ENCODE assay signal across 15 cellular contexts in the genomic region with DNA sequence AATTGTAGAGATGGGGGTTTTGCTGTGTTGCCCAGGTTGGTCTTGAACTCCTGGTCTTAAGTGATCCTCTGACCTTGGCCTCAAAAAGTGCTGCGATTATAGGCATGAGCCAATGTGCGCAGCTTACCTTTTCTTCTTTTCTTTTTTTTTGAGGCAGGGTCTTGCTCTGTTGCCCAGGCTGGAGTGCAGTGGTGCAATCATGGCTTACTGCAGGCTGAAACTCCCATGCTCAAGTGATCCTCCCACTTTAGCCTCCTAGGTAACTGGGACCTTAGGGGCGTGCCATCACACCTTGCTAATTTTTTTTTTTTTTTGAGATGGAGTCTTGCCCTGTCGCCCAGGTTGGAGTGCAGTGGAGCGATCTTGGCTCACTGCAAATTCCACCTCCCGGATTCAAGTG. TPM values are rescaled to one million over a fixed set of nuclear protein-coding genes. Genes with fewer than 3 reads are reported as not detected.
A peak's percentile ranks its signal among the peaks of the same experiment; 100 is the strongest.
DNase-seq lines count a peak whose midpoint lies in the region; ATAC-seq and TF ChIP-seq lines count a peak whose summit lies in the region.
"Had no signal": no experiment of that assay in that cellular context is flagged by ENCODE, and none has a peak within 500 bp of the region (broad histone marks: within the 10 kb centered on the region; RNA-seq: fewer than 3 reads in every experiment).

No MANE protein-coding gene starts in this region.

- H3K9me3 Mint-ChIP-seq in stimulated activated naive B cell treated with anti-CD40 and anti-IgM and Interleukin-4, amounts not matched to agents 10 μg/mL and 1 μg/mL and 100 μg/mL, for 72 hours = no peaks in the 10 kb centered on the region
- H3K9me3 Mint-ChIP-seq: CD4-positive, alpha-beta memory T cell had no signal

- CTCF ChIA-PET in HEK293 (lab: Yijun Ruan, JAX) = no interaction called here

- H3K27ac Mint-ChIP-seq in T-helper 17 cell = peak overlapping the region; percentile 21
- H3K27ac Mint-ChIP-seq in stimulated activated naive B cell treated with anti-CD40 and anti-IgM and Interleukin-4, amounts not matched to agents 10 μg/mL and 1 μg/mL and 100 μg/mL, for 72 hours = no peak overlapping the region

- TF ChIP-seq CTCF in HEK293 (tag by site-specific recombination; IDR thresholded peaks at IDR 0.05) = no peak

- H3K27ac ChIP-seq in HEK293 (ENCODE audit: extremely low read depth, low read depth, low read length) = no peak overlapping the region

- no peaks in the 10 kb centered on the region for H3K27me3 Mint-ChIP-seq in T-helper 17 cell
- no peaks in the 10 kb centered on the region for H3K27me3 Mint-ChIP-seq in stimulated activated naive B cell treated with anti-CD40 and anti-IgM and Interleukin-4, amounts not matched to agents 10 μg/mL and 1 μg/mL and 100 μg/mL, for 72 hours
- H3K27me3 Mint-ChIP-seq: CD4-positive, alpha-beta memory T cell had no signal

- H3K4me1 ChIP-seq in HEK293 (ENCODE audit: control insufficient read depth, insufficient read depth, low read length) = no peaks in the 10 kb centered on the region
- H3K4me1 ChIP-seq: HAP-1 had no signal

- no peak for ATAC-seq in T-helper 17 cell
- no peak for ATAC-seq in GM18873 (IDR thresholded peaks at IDR 0.05; ENCODE audit: low FRiP score, unreplicated experiment)
- ATAC-seq in GM18505 (IDR thresholded peaks at IDR 0.05; ENCODE audit: unreplicated experiment) = no peak
- ATAC-seq in stimulated activated naive B cell treated with anti-CD40 and anti-IgM and Interleukin-4, amounts not matched to agents 10 μg/mL and 1 μg/mL and 100 μg/mL, for 72 hours (replicated peaks) = no peak

- no peak overlapping the region for H3K4me3 ChIP-seq in HEK293 (ENCODE audit: low read depth, low read length)
- H3K4me3 ChIP-seq: HAP-1 had no signal

- peaks cover 21% of the 10 kb centered on the region for H3K4me1 Mint-ChIP-seq in T-helper 17 cell
- H3K4me1 Mint-ChIP-seq in stimulated activated naive B cell treated with anti-CD40 and anti-IgM and Interleukin-4, amounts not matched to agents 10 μg/mL and 1 μg/mL and 100 μg/mL, for 72 hours = peaks cover 19 to 24% of the 10 kb centered on the region in 2 donors

- DNase-seq in T-helper 17 cell (no peak), mesenteric fat pad (ENCODE audit: low spot score) (peak; percentile 16)
- DNase-seq in stimulated activated naive B cell treated with anti-CD40 and anti-IgM and Interleukin-4, amounts not matched to agents 10 μg/mL and 1 μg/mL and 100 μg/mL, for 72 hours = no peak
- DNase-seq: C1 segment of cervical spinal cord; Calu3; CD4-positive, alpha-beta memory T cell; COR-L47; DMS53; DMS79 treated with DMSO at 0.1 percent for 48 hours; GOT3 had no signal

- no peak overlapping the region for H3K4me3 Mint-ChIP-seq in T-helper 17 cell
- no peak overlapping the region for H3K4me3 Mint-ChIP-seq in stimulated activated naive B cell treated with anti-CD40 and anti-IgM and Interleukin-4, amounts not matched to agents 10 μg/mL and 1 μg/mL and 100 μg/mL, for 72 hours
- H3K4me3 Mint-ChIP-seq: CD4-positive, alpha-beta memory T cell had no signal

- no peak for TF ChIP-seq POLR2A in GM18505 (IDR thresholded peaks at IDR 0.05; ENCODE audit: borderline replicate concordance, extremely low read depth, insufficient read depth, insufficient read length)

- no peaks in the 10 kb centered on the region for H3K36me3 Mint-ChIP-seq in T-helper 17 cell (ENCODE audit: low read depth)
- peaks cover 6 to 13% of the 10 kb centered on the region in 2 donors for H3K36me3 Mint-ChIP-seq in stimulated activated naive B cell treated with anti-CD40 and anti-IgM and Interleukin-4, amounts not matched to agents 10 μg/mL and 1 μg/mL and 100 μg/mL, for 72 hours

- H3K9me3 ChIP-seq in HEK293 (ENCODE audit: control insufficient read depth, insufficient read depth, low read depth, low read length) = no peaks in the 10 kb centered on the region
- no peaks in the 10 kb centered on the region for H3K9me3 ChIP-seq in T-helper 17 cell (ENCODE audit: control insufficient read depth, low read length, poor library complexity, severe bottlenecking)
- H3K9me3 ChIP-seq: HAP-1 had no signal

- H3K36me3 ChIP-seq in HEK293 (ENCODE audit: control insufficient read depth in 2 of 2, insufficient read depth in 1 of 2, low read length in 2 of 2) = no peaks in the 10 kb centered on the region; a peak in 1 of 3 replicates
- H3K36me3 ChIP-seq: HAP-1 had no signal

- POLR2A ChIA-PET in HEK293 (lab: Yijun Ruan, JAX) = no interaction called here

TF ChIP-seq in HEK293, 187 proteins besides CTCF, POLR2A, EP300 and RAD21:
- peak; percentile 56; the same call in 1 of the 2 replicates for TF ChIP-seq ZNF121 (tag by site-specific recombination; IDR thresholded peaks at IDR 0.05)
- no peak for TF ChIP-seq ZNF785 (tag by site-specific recombination; IDR thresholded peaks at IDR 0.05)

RNA-seq across cellular contexts. Expression of a gene that starts 13.0 kb away (rescaled TPM):
- 100 to 1,000 TPM; 129 to 148 TPM for total RNA-seq in T-helper 17 cell
- total RNA-seq in mesenteric fat pad = 79.6 TPM

RNA-seq across cellular contexts. Expression of a gene that starts 23.3 kb away (rescaled TPM):
- total RNA-seq in T-helper 17 cell (1 to 10 TPM; 2.3 to 4.6 TPM), mesenteric fat pad (9.8 TPM)

RNA-seq across cellular contexts. Expression of a gene that starts 49.3 kb away (rescaled TPM):
- 1 to 10 TPM in 1 of 2 donors, under 1 TPM in 1; 0.63 to 1.7 TPM for total RNA-seq in T-helper 17 cell
- total RNA-seq in mesenteric fat pad = 1.8 TPM
- total RNA-seq: A673 had no signal
